ENCODE assay signal across 1 cellular context in genomic region chr15:93043621-93044300, GRCh38.
TF ChIP-seq lines count a peak whose summit lies in the region.

No MANE protein-coding gene starts in this region.

TF ChIP-seq in GM23338, 12 proteins besides CTCF, POLR2A, EP300 and RAD21 (continued from another document):
- TF ChIP-seq ZNF462 (CRISPR knock-in tag; IDR thresholded peaks at IDR 0.05) (no peak), STAT1 (IDR thresholded peaks at IDR 0.05; ENCODE audit: unreplicated experiment) (no peak), JUNB (IDR thresholded peaks at IDR 0.05; ENCODE audit: unreplicated experiment) (no peak), ZNF331 (CRISPR knock-in tag; IDR thresholded peaks at IDR 0.05; ENCODE audit: low read depth) (no peak), REST (IDR thresholded peaks at IDR 0.05; ENCODE audit: unreplicated experiment) (no peak), EZH2phosphoT487 (IDR thresholded peaks at IDR 0.05; ENCODE audit: unreplicated experiment) (no peak)
